ENCODE assay signal across 8 cellular contexts in the genomic region with DNA sequence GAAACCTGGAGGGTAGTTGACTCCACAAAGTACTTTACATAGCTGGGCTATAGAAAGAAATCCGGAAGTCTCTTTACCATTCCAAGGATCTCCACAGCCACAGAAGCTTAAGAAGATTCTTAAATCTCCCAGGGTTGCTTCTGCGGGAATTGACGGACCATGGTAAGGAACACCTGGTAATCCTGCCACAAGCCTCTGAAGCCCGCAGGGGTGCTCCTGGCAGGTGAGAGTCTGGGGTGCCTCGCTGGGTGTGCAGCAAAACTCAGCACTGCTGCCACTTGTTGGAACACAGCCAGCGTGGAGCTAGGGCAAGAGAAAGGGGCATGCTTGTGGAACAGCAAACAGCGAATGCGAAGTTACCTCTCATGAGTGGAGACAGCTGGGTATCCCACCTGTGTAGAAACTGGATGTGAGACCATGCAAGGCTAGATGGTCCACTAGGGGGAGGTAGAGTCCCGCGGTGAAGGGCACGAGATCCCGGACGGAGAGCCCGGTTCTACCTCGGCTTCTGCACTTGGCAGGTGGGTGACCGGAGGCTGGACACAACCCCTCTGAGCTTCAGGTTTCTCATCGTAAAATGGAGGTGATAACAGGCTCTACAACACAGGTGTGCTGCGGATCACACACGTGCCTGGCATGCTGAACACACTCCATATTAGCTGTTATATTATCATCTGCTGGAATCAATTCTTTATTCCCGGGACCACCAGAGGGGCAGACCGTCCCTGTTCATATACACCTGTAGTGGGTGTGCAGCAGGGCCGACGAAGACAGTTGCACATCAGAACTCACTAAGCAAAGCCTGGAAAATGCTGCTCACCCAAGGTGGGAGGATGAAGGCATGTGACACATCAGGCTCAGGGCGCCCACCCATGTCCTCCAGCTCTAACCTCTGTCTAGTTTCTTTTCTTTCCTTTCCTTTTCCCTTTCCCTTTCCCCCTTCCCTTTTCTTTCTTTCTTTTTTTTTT. TPM values are rescaled to one million over a fixed set of nuclear protein-coding genes. Genes with fewer than 3 reads are reported as not detected.
DNase-seq lines count a peak whose midpoint lies in the region; ATAC-seq and TF ChIP-seq lines count a peak whose summit lies in the region.

No MANE protein-coding gene starts in this region.

- H3K36me3 ChIP-seq in lower lobe of right lung: no peaks in the 10 kb centered on the region

- peak; percentile 49 for ATAC-seq in GM18858 (IDR thresholded peaks at IDR 0.05; ENCODE audit: unreplicated experiment)
- peak; percentile 56 for ATAC-seq in HG03108 (IDR thresholded peaks at IDR 0.05; ENCODE audit: unreplicated experiment)
- ATAC-seq in lower lobe of right lung: peak; percentile 95

- H3K27ac ChIP-seq in lower lobe of right lung: no peak overlapping the region

- TF ChIP-seq CTCF in lower lobe of right lung (IDR thresholded peaks at IDR 0.05): peak; percentile 89

- no peak overlapping the region for H3K27ac Mint-ChIP-seq in activated CD4-positive, alpha-beta T cell treated with anti-CD3 and anti-CD28 coated beads, Interleukin-2, amount 10 ng/mL, durations not matched to agents 7 days and 5 days
- no peak overlapping the region for H3K27ac Mint-ChIP-seq in dendritic cell treated with granulocyte-macrophage colony-stimulating factor and Interleukin-4, amounts not matched to agents 40 ng/mL and 50 ng/mL, for 4 days

- H3K9me3 Mint-ChIP-seq in activated CD4-positive, alpha-beta T cell treated with anti-CD3 and anti-CD28 coated beads, Interleukin-2, amount 10 ng/mL, durations not matched to agents 7 days and 5 days: peaks cover 8% of the 10 kb centered on the region
- H3K9me3 Mint-ChIP-seq in dendritic cell treated with granulocyte-macrophage colony-stimulating factor and Interleukin-4, amounts not matched to agents 40 ng/mL and 50 ng/mL, for 4 days: no peaks in the 10 kb centered on the region

- POLR2A ChIA-PET in activated CD4-positive, alpha-beta T cell treated with anti-CD3 and anti-CD28 coated beads, Interleukin-2, amount 10 ng/mL, durations not matched to agents 7 days and 5 days (lab: Charles Lee): interaction anchor here (0.6 kb wide), 1 partner anchor 166 kb away, joined by 3 read pairs; no protein-coding TSS in a partner anchor

- no peak overlapping the region for H3K4me3 Mint-ChIP-seq in activated CD4-positive, alpha-beta T cell treated with anti-CD3 and anti-CD28 coated beads, Interleukin-2, amount 10 ng/mL, durations not matched to agents 7 days and 5 days
- H3K4me3 Mint-ChIP-seq in dendritic cell treated with granulocyte-macrophage colony-stimulating factor and Interleukin-4, amounts not matched to agents 40 ng/mL and 50 ng/mL, for 4 days: peak overlapping the region; percentile 33

- CTCF ChIA-PET in activated CD4-positive, alpha-beta T cell treated with anti-CD3 and anti-CD28 coated beads, Interleukin-2, amount 10 ng/mL, durations not matched to agents 7 days and 5 days (lab: Charles Lee): interaction anchor here (0.6 to 2.3 kb wide), 33 partner anchors 9 to 277 kb away, joined by 3 to 41 read pairs (median 5); partner anchors contain the start of genes GPR18 and UBAC2

- peaks cover 17% of the 10 kb centered on the region for H3K27me3 ChIP-seq in lower lobe of right lung (ENCODE audit: low read depth)

- intact Hi-C loops in dendritic cell treated with granulocyte-macrophage colony-stimulating factor and Interleukin-4, amounts not matched to agents 40 ng/mL and 50 ng/mL, for 4 days (cut with micrococcal nuclease): loop anchor here (1.0 to 10.0 kb wide), 3 partner anchors 90 to 258 kb away; no protein-coding TSS in a partner anchor
- intact Hi-C loops in lower lobe of right lung (cut with DNase I): no loop called here

- peaks cover 5% of the 10 kb centered on the region for H3K4me1 ChIP-seq in lower lobe of right lung

- peaks cover 2% of the 10 kb centered on the region for H3K36me3 Mint-ChIP-seq in activated CD4-positive, alpha-beta T cell treated with anti-CD3 and anti-CD28 coated beads, Interleukin-2, amount 10 ng/mL, durations not matched to agents 7 days and 5 days (ENCODE audit: low read depth)
- no peaks in the 10 kb centered on the region for H3K36me3 Mint-ChIP-seq in dendritic cell treated with granulocyte-macrophage colony-stimulating factor and Interleukin-4, amounts not matched to agents 40 ng/mL and 50 ng/mL, for 4 days (ENCODE audit: low read depth)

- H3K4me1 Mint-ChIP-seq in activated CD4-positive, alpha-beta T cell treated with anti-CD3 and anti-CD28 coated beads, Interleukin-2, amount 10 ng/mL, durations not matched to agents 7 days and 5 days: peaks cover 40% of the 10 kb centered on the region
- peaks cover 46% of the 10 kb centered on the region for H3K4me1 Mint-ChIP-seq in dendritic cell treated with granulocyte-macrophage colony-stimulating factor and Interleukin-4, amounts not matched to agents 40 ng/mL and 50 ng/mL, for 4 days (ENCODE audit: low read depth)

- H3K4me3 ChIP-seq in lower lobe of right lung: no peak overlapping the region

- H3K27me3 Mint-ChIP-seq in activated CD4-positive, alpha-beta T cell treated with anti-CD3 and anti-CD28 coated beads, Interleukin-2, amount 10 ng/mL, durations not matched to agents 7 days and 5 days: peaks cover 2% of the 10 kb centered on the region
- H3K27me3 Mint-ChIP-seq in dendritic cell treated with granulocyte-macrophage colony-stimulating factor and Interleukin-4, amounts not matched to agents 40 ng/mL and 50 ng/mL, for 4 days: peaks cover 49% of the 10 kb centered on the region

- DNase-seq in AG08396 (ENCODE audit: low spot score) (peak; percentile 69), NCI-H460 (ENCODE audit: extremely low read depth, low read depth) (peak; percentile 55), lower lobe of right lung (peak; percentile 77)
- DNase-seq in activated CD4-positive, alpha-beta T cell treated with anti-CD3 and anti-CD28 coated beads, Interleukin-2, amount 10 ng/mL, durations not matched to agents 7 days and 5 days: peak; percentile 82
- peak; percentile 59 for DNase-seq in stimulated activated CD8-positive, alpha-beta memory T cell treated with anti-CD3 and anti-CD28 coated beads, Interleukin-12 subunit alpha, Interleukin-12 subunit beta, amount 100 ng/mL, for 4 hours (ENCODE audit: low read depth)

- H3K9me3 ChIP-seq in lower lobe of right lung: no peaks in the 10 kb centered on the region

RNA-seq across cellular contexts. Expression of gene UBAC2, which starts 24.1 kb away (rescaled TPM):
- 41.9 and 43.0 TPM in 2 replicates for total RNA-seq in NCI-H460 (2014; rRNA removed; shearing (Covaris generic))
- polyA plus RNA-seq in NCI-H460 (2014; cell fraction: nucleus; rRNA removed): 35.2 and 41.3 TPM in 2 replicates
- 10 to 100 TPM; 67.8 to 70.5 TPM for total RNA-seq in activated CD4-positive, alpha-beta T cell treated with anti-CD3 and anti-CD28 coated beads, Interleukin-2, amount 10 ng/mL, durations not matched to agents 7 days and 5 days
- total RNA-seq in lower lobe of right lung: 44.5 TPM
